In the genomic region with DNA sequence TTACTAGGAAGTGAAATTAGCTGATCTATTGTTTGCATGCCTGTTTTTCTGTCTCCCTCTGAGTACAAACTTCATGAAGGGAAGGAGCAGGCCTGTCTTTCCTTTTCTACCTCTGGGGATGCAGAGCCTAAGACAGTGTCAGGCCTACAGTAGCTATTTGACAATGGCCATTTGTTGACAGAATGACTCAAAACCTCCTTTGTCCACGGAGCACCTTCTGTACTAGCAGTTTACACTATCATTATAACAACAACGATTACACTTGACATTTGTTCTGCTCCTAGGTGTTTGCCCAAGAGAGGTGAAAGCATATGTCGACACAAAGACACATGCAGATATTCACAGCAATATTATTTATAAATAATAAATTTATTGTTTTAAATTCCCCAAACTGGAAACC, we compare ENCODE assay signal across 1 cellular context.
TF ChIP-seq lines count a peak whose summit lies in the region.

No MANE protein-coding gene starts in this region.

TF ChIP-seq in HepG2, 621 proteins besides CTCF, POLR2A, EP300 and RAD21:
- TF ChIP-seq, protein P1, sequence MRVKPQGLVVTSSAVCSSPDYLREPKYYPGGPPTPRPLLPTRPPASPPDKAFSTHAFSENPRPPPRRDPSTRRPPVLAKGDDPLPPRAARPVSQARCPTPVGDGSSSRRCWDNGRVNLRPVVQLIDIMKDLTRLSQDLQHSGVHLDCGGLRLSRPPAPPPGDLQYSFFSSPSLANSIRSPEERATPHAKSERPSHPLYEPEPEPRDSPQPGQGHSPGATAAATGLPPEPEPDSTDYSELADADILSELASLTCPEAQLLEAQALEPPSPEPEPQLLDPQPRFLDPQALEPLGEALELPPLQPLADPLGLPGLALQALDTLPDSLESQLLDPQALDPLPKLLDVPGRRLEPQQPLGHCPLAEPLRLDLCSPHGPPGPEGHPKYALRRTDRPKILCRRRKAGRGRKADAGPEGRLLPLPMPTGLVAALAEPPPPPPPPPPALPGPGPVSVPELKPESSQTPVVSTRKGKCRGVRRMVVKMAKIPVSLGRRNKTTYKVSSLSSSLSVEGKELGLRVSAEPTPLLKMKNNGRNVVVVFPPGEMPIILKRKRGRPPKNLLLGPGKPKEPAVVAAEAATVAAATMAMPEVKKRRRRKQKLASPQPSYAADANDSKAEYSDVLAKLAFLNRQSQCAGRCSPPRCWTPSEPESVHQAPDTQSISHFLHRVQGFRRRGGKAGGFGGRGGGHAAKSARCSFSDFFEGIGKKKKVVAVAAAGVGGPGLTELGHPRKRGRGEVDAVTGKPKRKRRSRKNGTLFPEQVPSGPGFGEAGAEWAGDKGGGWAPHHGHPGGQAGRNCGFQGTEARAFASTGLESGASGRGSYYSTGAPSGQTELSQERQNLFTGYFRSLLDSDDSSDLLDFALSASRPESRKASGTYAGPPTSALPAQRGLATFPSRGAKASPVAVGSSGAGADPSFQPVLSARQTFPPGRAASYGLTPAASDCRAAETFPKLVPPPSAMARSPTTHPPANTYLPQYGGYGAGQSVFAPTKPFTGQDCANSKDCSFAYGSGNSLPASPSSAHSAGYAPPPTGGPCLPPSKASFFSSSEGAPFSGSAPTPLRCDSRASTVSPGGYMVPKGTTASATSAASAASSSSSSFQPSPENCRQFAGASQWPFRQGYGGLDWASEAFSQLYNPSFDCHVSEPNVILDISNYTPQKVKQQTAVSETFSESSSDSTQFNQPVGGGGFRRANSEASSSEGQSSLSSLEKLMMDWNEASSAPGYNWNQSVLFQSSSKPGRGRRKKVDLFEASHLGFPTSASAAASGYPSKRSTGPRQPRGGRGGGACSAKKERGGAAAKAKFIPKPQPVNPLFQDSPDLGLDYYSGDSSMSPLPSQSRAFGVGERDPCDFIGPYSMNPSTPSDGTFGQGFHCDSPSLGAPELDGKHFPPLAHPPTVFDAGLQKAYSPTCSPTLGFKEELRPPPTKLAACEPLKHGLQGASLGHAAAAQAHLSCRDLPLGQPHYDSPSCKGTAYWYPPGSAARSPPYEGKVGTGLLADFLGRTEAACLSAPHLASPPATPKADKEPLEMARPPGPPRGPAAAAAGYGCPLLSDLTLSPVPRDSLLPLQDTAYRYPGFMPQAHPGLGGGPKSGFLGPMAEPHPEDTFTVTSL (CRISPR knock-in tag; IDR thresholded peaks at IDR 0.05; ENCODE audit: borderline replicate concordance) = peak; percentile 27; the same call in 1 of the 2 replicates
- TF ChIP-seq SOX5 (CRISPR knock-in tag; IDR thresholded peaks at IDR 0.05; ENCODE audit: borderline replicate concordance) (peak; percentile 93), ZNF768 (CRISPR knock-in tag; IDR thresholded peaks at IDR 0.05) (no peak), ADNP (CRISPR knock-in tag; IDR thresholded peaks at IDR 0.05) (no peak), FOXA1 (IDR thresholded peaks at IDR 0.05) (no peak), FOXA1 (CRISPR knock-in tag; IDR thresholded peaks at IDR 0.05) (peak; percentile 8; the same call in 1 of the 2 replicates), IKZF4 (CRISPR knock-in tag; IDR thresholded peaks at IDR 0.05; ENCODE audit: borderline replicate concordance, low read depth, not compliant biosample characterization) (no peak), ZNF687 (CRISPR knock-in tag; IDR thresholded peaks at IDR 0.05) (no peak), SOX6 (IDR thresholded peaks at IDR 0.05) (no peak), SOX6 (CRISPR knock-in tag; IDR thresholded peaks at IDR 0.05) (peak; percentile 82), HHEX (CRISPR knock-in tag; IDR thresholded peaks at IDR 0.05) (0 out of 2 replicates have a peak, but pooled peaks have one; percentile 6), SOX13 (IDR thresholded peaks at IDR 0.05) (peak; percentile 80), SOX13 (CRISPR knock-in tag; conservative IDR thresholded peaks at IDR 0.05 in 1 of 2, IDR thresholded peaks at IDR 0.05 in 1 of 2) (peak in 1 of 2 experiments; percentile 94; a peak in 2 of 4 replicates), FOXK2 (IDR thresholded peaks at IDR 0.05) (no peak), ZNF572 (CRISPR knock-in tag; IDR thresholded peaks at IDR 0.05) (no peak), RXRB (CRISPR knock-in tag; IDR thresholded peaks at IDR 0.05; ENCODE audit: borderline replicate concordance) (no peak), ZNF280B (CRISPR knock-in tag; IDR thresholded peaks at IDR 0.05; ENCODE audit: borderline replicate concordance) (no peak), ZNF12 (CRISPR knock-in tag; IDR thresholded peaks at IDR 0.05) (no peak), FOXP1 (IDR thresholded peaks at IDR 0.05) (no peak), FOXP1 (CRISPR knock-in tag; IDR thresholded peaks at IDR 0.05) (peak; percentile 26; the same call in 1 of the 2 replicates), GLMP (CRISPR knock-in tag; IDR thresholded peaks at IDR 0.05; ENCODE audit: borderline replicate concordance) (no peak), SMAD3 (CRISPR knock-in tag; IDR thresholded peaks at IDR 0.05) (no peak), RARA (CRISPR knock-in tag; IDR thresholded peaks at IDR 0.05) (0 out of 2 replicates have a peak, but pooled peaks have one; percentile 22), FOXA3 (CRISPR knock-in tag; IDR thresholded peaks at IDR 0.05) (peak; percentile 69), NCOA2 (CRISPR knock-in tag; IDR thresholded peaks at IDR 0.05) (no peak), ARID5B (CRISPR knock-in tag; IDR thresholded peaks at IDR 0.05) (peak; percentile 43; the same call in 1 of the 2 replicates), ZNF619 (CRISPR knock-in tag; IDR thresholded peaks at IDR 0.05) (no peak), FOSL2 (CRISPR knock-in tag; IDR thresholded peaks at IDR 0.05) (peak; percentile 89)
- TF ChIP-seq, protein P2, sequence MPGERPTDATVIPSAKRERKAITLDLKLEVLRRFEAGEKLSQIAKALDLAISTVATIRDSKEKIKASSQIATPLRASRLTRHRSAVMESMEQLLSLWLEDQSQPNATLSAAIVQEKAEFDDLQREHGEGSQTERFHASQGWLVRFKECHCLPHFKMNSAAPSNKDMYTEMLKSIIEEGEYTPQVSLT (CRISPR knock-in tag; IDR thresholded peaks at IDR 0.05; ENCODE audit: borderline replicate concordance, low read depth) = no peak
- TF ChIP-seq, protein P3, sequence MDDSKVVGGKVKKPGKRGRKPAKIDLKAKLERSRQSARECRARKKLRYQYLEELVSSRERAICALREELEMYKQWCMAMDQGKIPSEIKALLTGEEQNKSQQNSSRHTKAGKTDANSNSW (CRISPR knock-in tag; IDR thresholded peaks at IDR 0.05; ENCODE audit: borderline replicate concordance) = no peak
